ENCODE assay signal across 21 cellular contexts in the genomic region with DNA sequence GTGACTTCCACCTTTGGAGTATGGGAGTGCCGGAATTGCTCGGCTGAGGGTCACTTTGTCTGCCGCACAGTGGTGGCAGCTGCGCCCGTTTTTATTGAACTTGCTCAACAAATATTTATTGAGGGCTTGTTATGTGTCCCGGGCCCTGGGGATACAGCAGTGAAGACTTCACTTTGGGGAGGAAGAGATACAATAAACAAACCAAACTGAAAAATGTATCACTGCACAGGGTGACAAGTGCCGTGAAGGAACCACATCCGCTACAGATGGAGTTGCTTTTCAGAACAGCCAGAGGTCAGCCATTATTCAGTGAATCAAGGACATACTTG.
A peak's percentile ranks its signal among the peaks of the same experiment; 100 is the strongest.
DNase-seq lines count a peak whose midpoint lies in the region; ATAC-seq and TF ChIP-seq lines count a peak whose summit lies in the region.
"Had no signal": no experiment of that assay in that cellular context is flagged by ENCODE, and none has a peak within 500 bp of the region (broad histone marks: within the 10 kb centered on the region; RNA-seq: fewer than 3 reads in every experiment).

No MANE protein-coding gene starts in this region.

- CTCF ChIA-PET in MCF 10A (lab: Yijun Ruan, JAX): no interaction called here

- H4K20me1 ChIP-seq in osteoblast (ENCODE audit: insufficient read depth, low read length): no peaks in the 10 kb centered on the region

- no peaks in the 10 kb centered on the region for H3K79me2 ChIP-seq in osteoblast (ENCODE audit: insufficient read depth, low read length)

- 51 to 75% methylated on average over 8 of the region's 8 CpGs for WGBS in esophagus squamous epithelium, 2 donors

- no peaks in the 10 kb centered on the region for H3K36me3 Mint-ChIP-seq in MCF 10A (ENCODE audit: insufficient read depth, unreplicated experiment)
- H3K36me3 Mint-ChIP-seq in natural killer cell treated with Interleukin-12 subunit alpha and Interleukin-12 subunit beta and Interleukin-15 and Interleukin-18, amount 100 ng/mL, for 72 hours: no peaks in the 10 kb centered on the region
- H3K36me3 Mint-ChIP-seq: CD14-positive monocyte had no signal

- BruUV-seq in MCF 10A (replicated peaks; lab: Mats Ljungman, UMichigan): no TSS peak

- peaks cover 16% of the 10 kb centered on the region for H3K9me3 Mint-ChIP-seq in MCF 10A (ENCODE audit: unreplicated experiment)
- no peaks in the 10 kb centered on the region for H3K9me3 Mint-ChIP-seq in natural killer cell treated with Interleukin-12 subunit alpha and Interleukin-12 subunit beta and Interleukin-15 and Interleukin-18, amount 100 ng/mL, for 72 hours
- H3K9me3 Mint-ChIP-seq: activated T-helper 2 cell treated with anti-CD3 and anti-CD28 coated beads, Interferon-gamma antibody, Interleukin-2, Interleukin-4, amounts not matched to agents 10 μg/mL and 5 μg/mL and 100 μg/mL, durations not matched to agents 14 hours and 24 hours and 36 hours; CD14-positive monocyte had no signal

- H3K4me1 Mint-ChIP-seq in MCF 10A (ENCODE audit: insufficient read depth, unreplicated experiment): no peaks in the 10 kb centered on the region
- peaks cover 3 to 4% of the 10 kb centered on the region in 2 donors for H3K4me1 Mint-ChIP-seq in natural killer cell treated with Interleukin-12 subunit alpha and Interleukin-12 subunit beta and Interleukin-15 and Interleukin-18, amount 100 ng/mL, for 72 hours (ENCODE audit: low read depth in 2 of 2)

- intact Hi-C loops in breast epithelium (cut with DNase I; ENCODE audit: low total_unique reads) (loop anchor here (5.0 kb wide), 1 partner anchor 1000 kb away; no protein-coding TSS in a partner anchor), MCF 10A (cut with micrococcal nuclease) (no loop called here), esophagus squamous epithelium (cut with DNase I) (no loop called here)

- H3K36me3 ChIP-seq in breast epithelium (no peaks in the 10 kb centered on the region), esophagus squamous epithelium (peaks cover 0 to 15% (median 0%) of the 10 kb centered on the region in 3 donors), osteoblast (ENCODE audit: insufficient read depth, low read length) (no peaks in the 10 kb centered on the region)
- H3K36me3 ChIP-seq: gastrocnemius medialis had no signal

- H3K4me3 Mint-ChIP-seq in MCF 10A (ENCODE audit: unreplicated experiment): no peak overlapping the region
- no peak overlapping the region for H3K4me3 Mint-ChIP-seq in natural killer cell treated with Interleukin-12 subunit alpha and Interleukin-12 subunit beta and Interleukin-15 and Interleukin-18, amount 100 ng/mL, for 72 hours
- H3K4me3 Mint-ChIP-seq: CD14-positive monocyte had no signal

- H2AFZ ChIP-seq in osteoblast (ENCODE audit: low read length): peak overlapping the region; percentile 20

- H3K4me3 ChIP-seq in breast epithelium: peak overlapping the region in 2 of 3 donors; percentile 3 to 23
- no peak overlapping the region for H3K4me3 ChIP-seq in esophagus squamous epithelium
- H3K4me3 ChIP-seq in osteoblast (ENCODE audit: insufficient read depth, low read length): no peak overlapping the region
- H3K4me3 ChIP-seq: gastrocnemius medialis had no signal

- H3K4me2 ChIP-seq in osteoblast (ENCODE audit: insufficient read depth, low read length): peak overlapping the region; percentile 36
- H3K4me2 ChIP-seq: KMS-11 had no signal

- no peak for ATAC-seq in natural killer cell treated with Interleukin-12 subunit alpha and Interleukin-12 subunit beta and Interleukin-15 and Interleukin-18, amount 100 ng/mL, for 72 hours
- ATAC-seq: right cardiac atrium had no signal

- TF ChIP-seq POLR2A in breast epithelium (IDR thresholded peaks at IDR 0.05): no peak
- TF ChIP-seq POLR2A in esophagus squamous epithelium (IDR thresholded peaks at IDR 0.05): no peak

- H3K27me3 Mint-ChIP-seq in MCF 10A (ENCODE audit: insufficient read depth, unreplicated experiment): peaks cover 24% of the 10 kb centered on the region
- H3K27me3 Mint-ChIP-seq in natural killer cell treated with Interleukin-12 subunit alpha and Interleukin-12 subunit beta and Interleukin-15 and Interleukin-18, amount 100 ng/mL, for 72 hours: peaks cover 11 to 28% of the 10 kb centered on the region in 2 donors

- H3K27ac ChIP-seq in breast epithelium (no peak overlapping the region), esophagus squamous epithelium (peak overlapping the region; percentile 5 to 64 (median 26)), osteoblast (ENCODE audit: low read depth, low read length) (no peak overlapping the region)
- H3K27ac ChIP-seq: HL-60, KMS-11 had no signal

- no peaks in the 10 kb centered on the region for H3K27me3 ChIP-seq in breast epithelium
- H3K27me3 ChIP-seq in esophagus squamous epithelium: no peaks in the 10 kb centered on the region
- H3K27me3 ChIP-seq in osteoblast (ENCODE audit: insufficient read depth, low read length): peaks cover 21% of the 10 kb centered on the region
- H3K27me3 ChIP-seq: gastrocnemius medialis had no signal

- TF ChIP-seq CTCF in breast epithelium (IDR thresholded peaks at IDR 0.05) (no peak), MCF 10A (IDR thresholded peaks at IDR 0.05; ENCODE audit: unreplicated experiment) (no peak), esophagus squamous epithelium (IDR thresholded peaks at IDR 0.05) (no peak), osteoblast (IDR thresholded peaks at IDR 0.05; ENCODE audit: extremely low read depth, low read depth, low read length) (no peak)

- POLR2A ChIA-PET in MCF 10A (lab: Yijun Ruan, JAX): no interaction called here

- peak in 1 of 2 donors; percentile 67 for DNase-seq in breast epithelium (ENCODE audit: low spot score in 2 of 2)
- DNase-seq in MCF 10A (ENCODE audit: unreplicated experiment): no peak
- DNase-seq in esophagus squamous epithelium (lab: John Stamatoyannopoulos, UW): no peak
- DNase-seq in osteoblast (ENCODE audit: insufficient read length, low spot score, missing footprints): peak; percentile 65
- no peak for DNase-seq in HK-2 (ENCODE audit: unreplicated experiment)
- DNase-seq in activated gamma-delta T cell (lab: John Stamatoyannopoulos, UW): no peak
- no peak for DNase-seq in natural killer cell treated with Interleukin-12 subunit alpha and Interleukin-12 subunit beta and Interleukin-15 and Interleukin-18, amount 100 ng/mL, for 72 hours (ENCODE audit: low spot score)
- DNase-seq in DMS 273 treated with DMSO at 0.1 percent for 48 hours (lab: John Stamatoyannopoulos, UW): no peak
- DNase-seq: 8988T; activated CD4-positive, CD25-positive, alpha-beta regulatory T cell treated with anti-CD3 and anti-CD28 coated beads, Interleukin-2, amount 50 U/mL, for 72 hours; amniotic stem cell; gastrocnemius medialis; NCI-H226; SIG-M5; stimulated activated CD4-positive, alpha-beta T cell treated with anti-CD3 and anti-CD28 coated beads, Interleukin-4, amount 100 ng/mL, for 1 hour; stimulated activated CD8-positive, alpha-beta memory T cell treated with anti-CD3 and anti-CD28 coated beads, Interleukin-4, amount 100 ng/mL, for 48 hours had no signal

- H3K9me3 ChIP-seq in breast epithelium (no peaks in the 10 kb centered on the region), esophagus squamous epithelium (no peaks in the 10 kb centered on the region), osteoblast (ENCODE audit: low read depth, low read length) (no peaks in the 10 kb centered on the region)
- H3K9me3 ChIP-seq: gastrocnemius medialis had no signal

- H3K4me1 ChIP-seq in breast epithelium: no peaks in the 10 kb centered on the region
- peaks cover 7 to 28% (median 14%) of the 10 kb centered on the region in 3 donors for H3K4me1 ChIP-seq in esophagus squamous epithelium
- H3K4me1 ChIP-seq in osteoblast (ENCODE audit: insufficient read depth, low read length): no peaks in the 10 kb centered on the region
- H3K4me1 ChIP-seq: gastrocnemius medialis had no signal

- H3K27ac Mint-ChIP-seq in MCF 10A (ENCODE audit: low read depth, unreplicated experiment): no peak overlapping the region
- no peak overlapping the region for H3K27ac Mint-ChIP-seq in natural killer cell treated with Interleukin-12 subunit alpha and Interleukin-12 subunit beta and Interleukin-15 and Interleukin-18, amount 100 ng/mL, for 72 hours
- H3K27ac Mint-ChIP-seq: activated T-helper 2 cell treated with anti-CD3 and anti-CD28 coated beads, Interferon-gamma antibody, Interleukin-2, Interleukin-4, amounts not matched to agents 10 μg/mL and 5 μg/mL and 100 μg/mL, durations not matched to agents 14 hours and 24 hours and 36 hours; CD14-positive monocyte had no signal

Comparison
In these comparisons a context has a peak if more than half of its experiments do, and no peak if none do; other contexts are left out.
1. H3K27ac ChIP-seq: peak in esophagus squamous epithelium (4 of 4); none in breast epithelium (0 of 2) and osteoblast (single experiment).
2. H3K4me3 ChIP-seq: peak in breast epithelium (2 of 3); none in esophagus squamous epithelium (0 of 4) and osteoblast (single experiment).